Comparison of ENCODE assay signal across 23 cellular contexts in the genomic region with DNA sequence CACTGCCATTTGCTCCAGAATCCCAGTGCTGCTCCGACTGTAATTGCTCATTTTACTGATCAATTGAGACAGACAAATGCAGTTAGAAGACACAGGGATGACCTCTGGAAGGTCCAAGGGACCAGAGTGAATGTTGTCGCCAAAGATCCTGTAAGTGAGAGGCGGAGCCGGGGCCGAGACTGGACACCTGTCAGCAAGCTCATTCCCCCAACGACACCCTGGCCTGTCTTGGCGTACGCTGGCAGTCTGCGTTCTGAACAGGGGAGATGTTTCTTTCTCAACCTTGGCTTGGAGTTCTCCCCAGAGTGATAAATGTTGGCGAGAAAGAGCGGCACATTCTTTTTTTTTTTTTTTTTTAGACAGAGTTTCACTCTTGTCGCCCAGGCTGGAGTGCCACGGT.
"Had no signal": no experiment of that assay in that cellular context is flagged by ENCODE, and none has a peak within 500 bp of the region (broad histone marks: within the 10 kb centered on the region; RNA-seq: fewer than 3 reads in every experiment).

No MANE protein-coding gene starts in this region.

- ATAC-seq: activated CD8-positive, alpha-beta T cell treated with anti-CD3 and anti-CD28 coated beads for 36 hours; effector memory CD8-positive, alpha-beta T cell; natural killer cell; stimulated activated memory B cell treated with anti-CD40 and anti-IgM and Interleukin-4, amounts not matched to agents 10 μg/mL and 1 μg/mL and 100 μg/mL, for 72 hours; stimulated activated naive CD8-positive, alpha-beta T cell treated with anti-CD3 and anti-CD28 coated beads, Interleukin-15, amount 100 ng/mL, for 72 hours had no signal

- H3K27me3 Mint-ChIP-seq: activated CD8-positive, alpha-beta T cell treated with anti-CD3 and anti-CD28 coated beads for 36 hours; activated naive CD8-positive, alpha-beta T cell treated with anti-CD3 and anti-CD28 coated beads, Interleukin-2, amount 10 ng/mL, durations not matched to agents 7 days and 5 days; effector memory CD8-positive, alpha-beta T cell had no signal

- H3K36me3 Mint-ChIP-seq: activated naive CD8-positive, alpha-beta T cell treated with anti-CD3 and anti-CD28 coated beads, Interleukin-2, amount 10 ng/mL, durations not matched to agents 7 days and 5 days; natural killer cell; stimulated activated memory B cell treated with anti-CD40 and anti-IgM and Interleukin-4, amounts not matched to agents 10 μg/mL and 1 μg/mL and 100 μg/mL, for 72 hours had no signal

- DNase-seq: activated B cell treated with CpG ODN at 0.5 μM for 24 hours; activated CD4-positive, alpha-beta T cell treated with anti-CD3 and anti-CD28 coated beads, Interleukin-2, amount 50 U/mL, for 1 hour; activated CD8-positive, alpha-beta T cell treated with anti-CD3 and anti-CD28 coated beads for 36 hours; activated naive CD4-positive, alpha-beta T cell treated with Interleukin-2 at 50 U/mL for 16 hours; activated naive CD8-positive, alpha-beta T cell treated with anti-CD3 and anti-CD28 coated beads, Interleukin-2, amount 10 ng/mL, durations not matched to agents 7 days and 5 days; activated T-cell treated with anti-CD3 and anti-CD28 coated beads, Interleukin-2, amount 50 U/mL, for 48 hours; brain microvascular endothelial cell; cortex of kidney; effector memory CD8-positive, alpha-beta T cell; erythroblast; hippocampal formation; natural killer cell; sigmoid colon; stimulated activated CD4-positive, alpha-beta T cell treated with anti-CD3 and anti-CD28 coated beads, Interleukin-1b, Interleukin-23, amount 100 ng/mL, for 48 hours; stimulated activated CD4-positive, alpha-beta T cell treated with anti-CD3 and anti-CD28 coated beads, Interleukin-4, amount 100 ng/mL, for 4 hours; stimulated activated CD8-positive, alpha-beta memory T cell treated with anti-CD3 and anti-CD28 coated beads, Interleukin-4, amount 100 ng/mL, for 48 hours; stimulated activated naive CD8-positive, alpha-beta T cell treated with anti-CD3 and anti-CD28 coated beads, Interleukin-15, amount 100 ng/mL, for 72 hours; T-helper 2 cell had no signal

- H3K27ac ChIP-seq: ascending aorta, brain microvascular endothelial cell, gastroesophageal sphincter, thyroid gland had no signal

- H3K4me3 Mint-ChIP-seq: activated B cell treated with CpG ODN at 0.5 μM for 24 hours; activated CD8-positive, alpha-beta T cell treated with anti-CD3 and anti-CD28 coated beads for 36 hours; activated naive CD8-positive, alpha-beta T cell treated with anti-CD3 and anti-CD28 coated beads, Interleukin-2, amount 10 ng/mL, durations not matched to agents 7 days and 5 days; effector memory CD8-positive, alpha-beta T cell; natural killer cell; stimulated activated memory B cell treated with anti-CD40 and anti-IgM and Interleukin-4, amounts not matched to agents 10 μg/mL and 1 μg/mL and 100 μg/mL, for 72 hours; stimulated activated naive CD8-positive, alpha-beta T cell treated with anti-CD3 and anti-CD28 coated beads, Interleukin-15, amount 100 ng/mL, for 72 hours had no signal

- H3K9me3 ChIP-seq: ascending aorta, gastroesophageal sphincter, sigmoid colon, thyroid gland had no signal

- H3K36me3 ChIP-seq: ascending aorta, brain microvascular endothelial cell, gastroesophageal sphincter, sigmoid colon, thyroid gland had no signal

- H3K9me3 Mint-ChIP-seq: activated B cell treated with CpG ODN at 0.5 μM for 24 hours; activated CD8-positive, alpha-beta T cell treated with anti-CD3 and anti-CD28 coated beads for 36 hours; activated naive CD8-positive, alpha-beta T cell treated with anti-CD3 and anti-CD28 coated beads, Interleukin-2, amount 10 ng/mL, durations not matched to agents 7 days and 5 days; effector memory CD8-positive, alpha-beta T cell; natural killer cell; stimulated activated memory B cell treated with anti-CD40 and anti-IgM and Interleukin-4, amounts not matched to agents 10 μg/mL and 1 μg/mL and 100 μg/mL, for 72 hours; stimulated activated naive CD8-positive, alpha-beta T cell treated with anti-CD3 and anti-CD28 coated beads, Interleukin-15, amount 100 ng/mL, for 72 hours had no signal

- H3K4me3 ChIP-seq: ascending aorta, gastroesophageal sphincter, sigmoid colon, smooth muscle cell, thyroid gland had no signal

- H3K27me3 ChIP-seq: ascending aorta, brain microvascular endothelial cell, gastroesophageal sphincter, thyroid gland had no signal

- H3K27ac Mint-ChIP-seq: activated B cell treated with CpG ODN at 0.5 μM for 24 hours; activated CD8-positive, alpha-beta T cell treated with anti-CD3 and anti-CD28 coated beads for 36 hours; activated naive CD8-positive, alpha-beta T cell treated with anti-CD3 and anti-CD28 coated beads, Interleukin-2, amount 10 ng/mL, durations not matched to agents 7 days and 5 days; effector memory CD8-positive, alpha-beta T cell; natural killer cell; stimulated activated memory B cell treated with anti-CD40 and anti-IgM and Interleukin-4, amounts not matched to agents 10 μg/mL and 1 μg/mL and 100 μg/mL, for 72 hours; stimulated activated naive CD8-positive, alpha-beta T cell treated with anti-CD3 and anti-CD28 coated beads, Interleukin-15, amount 100 ng/mL, for 72 hours had no signal
